Comparison of ENCODE assay signal across 1 cellular context in the genomic region with DNA sequence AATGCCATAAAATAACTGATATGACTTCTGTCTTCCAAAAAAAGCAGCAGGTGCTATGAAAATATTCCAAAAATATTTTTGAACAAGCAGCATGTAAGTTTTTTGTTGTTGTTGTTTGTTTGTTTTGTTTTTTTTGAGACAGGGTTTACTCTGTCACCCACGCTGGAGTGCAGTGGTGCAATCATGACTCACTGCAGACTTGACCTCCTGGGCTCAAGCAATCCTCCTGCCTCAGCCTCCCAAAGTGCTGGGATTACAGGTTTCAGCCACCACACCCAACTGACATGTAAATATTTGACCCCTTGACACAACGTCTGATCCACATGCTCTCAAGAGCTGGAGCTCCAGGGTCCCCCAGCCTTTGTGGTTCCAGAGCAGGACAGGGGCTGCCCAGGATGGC.
A peak's percentile ranks its signal among the peaks of the same experiment; 100 is the strongest.
TF ChIP-seq lines count a peak whose summit lies in the region.

No MANE protein-coding gene starts in this region.

TF ChIP-seq in HepG2, 621 proteins besides CTCF, POLR2A, EP300 and RAD21 (continued from another document):
- TF ChIP-seq, protein P1, sequence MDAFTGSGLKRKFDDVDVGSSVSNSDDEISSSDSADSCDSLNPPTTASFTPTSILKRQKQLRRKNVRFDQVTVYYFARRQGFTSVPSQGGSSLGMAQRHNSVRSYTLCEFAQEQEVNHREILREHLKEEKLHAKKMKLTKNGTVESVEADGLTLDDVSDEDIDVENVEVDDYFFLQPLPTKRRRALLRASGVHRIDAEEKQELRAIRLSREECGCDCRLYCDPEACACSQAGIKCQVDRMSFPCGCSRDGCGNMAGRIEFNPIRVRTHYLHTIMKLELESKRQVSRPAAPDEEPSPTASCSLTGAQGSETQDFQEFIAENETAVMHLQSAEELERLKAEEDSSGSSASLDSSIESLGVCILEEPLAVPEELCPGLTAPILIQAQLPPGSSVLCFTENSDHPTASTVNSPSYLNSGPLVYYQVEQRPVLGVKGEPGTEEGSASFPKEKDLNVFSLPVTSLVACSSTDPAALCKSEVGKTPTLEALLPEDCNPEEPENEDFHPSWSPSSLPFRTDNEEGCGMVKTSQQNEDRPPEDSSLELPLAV (CRISPR knock-in tag; conservative IDR thresholded peaks at IDR 0.05; ENCODE audit: low read depth), result no peak
- TF ChIP-seq, protein P2, sequence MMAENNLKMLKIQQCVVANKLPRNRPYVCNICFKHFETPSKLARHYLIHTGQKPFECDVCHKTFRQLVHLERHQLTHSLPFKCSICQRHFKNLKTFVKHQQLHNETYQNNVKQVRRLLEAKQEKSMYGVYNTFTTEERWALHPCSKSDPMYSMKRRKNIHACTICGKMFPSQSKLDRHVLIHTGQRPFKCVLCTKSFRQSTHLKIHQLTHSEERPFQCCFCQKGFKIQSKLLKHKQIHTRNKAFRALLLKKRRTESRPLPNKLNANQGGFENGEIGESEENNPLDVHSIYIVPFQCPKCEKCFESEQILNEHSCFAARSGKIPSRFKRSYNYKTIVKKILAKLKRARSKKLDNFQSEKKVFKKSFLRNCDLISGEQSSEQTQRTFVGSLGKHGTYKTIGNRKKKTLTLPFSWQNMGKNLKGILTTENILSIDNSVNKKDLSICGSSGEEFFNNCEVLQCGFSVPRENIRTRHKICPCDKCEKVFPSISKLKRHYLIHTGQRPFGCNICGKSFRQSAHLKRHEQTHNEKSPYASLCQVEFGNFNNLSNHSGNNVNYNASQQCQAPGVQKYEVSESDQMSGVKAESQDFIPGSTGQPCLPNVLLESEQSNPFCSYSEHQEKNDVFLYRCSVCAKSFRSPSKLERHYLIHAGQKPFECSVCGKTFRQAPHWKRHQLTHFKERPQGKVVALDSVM (CRISPR knock-in tag; IDR thresholded peaks at IDR 0.05), result peak; percentile 92
- no peak for TF ChIP-seq CREM (IDR thresholded peaks at IDR 0.05)
- no peak for TF ChIP-seq CREM (CRISPR knock-in tag; IDR thresholded peaks at IDR 0.05)
- no peak for TF ChIP-seq ZNF331 (CRISPR knock-in tag; IDR thresholded peaks at IDR 0.05)
- TF ChIP-seq, protein P3, sequence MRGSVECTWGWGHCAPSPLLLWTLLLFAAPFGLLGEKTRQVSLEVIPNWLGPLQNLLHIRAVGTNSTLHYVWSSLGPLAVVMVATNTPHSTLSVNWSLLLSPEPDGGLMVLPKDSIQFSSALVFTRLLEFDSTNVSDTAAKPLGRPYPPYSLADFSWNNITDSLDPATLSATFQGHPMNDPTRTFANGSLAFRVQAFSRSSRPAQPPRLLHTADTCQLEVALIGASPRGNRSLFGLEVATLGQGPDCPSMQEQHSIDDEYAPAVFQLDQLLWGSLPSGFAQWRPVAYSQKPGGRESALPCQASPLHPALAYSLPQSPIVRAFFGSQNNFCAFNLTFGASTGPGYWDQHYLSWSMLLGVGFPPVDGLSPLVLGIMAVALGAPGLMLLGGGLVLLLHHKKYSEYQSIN (CRISPR knock-in tag; IDR thresholded peaks at IDR 0.05; ENCODE audit: borderline replicate concordance), result no peak
- TF ChIP-seq FOXP1 (IDR thresholded peaks at IDR 0.05), result no peak
- 0 out of 2 replicates have a peak, but pooled peaks have one; percentile 7 for TF ChIP-seq FOXP1 (CRISPR knock-in tag; IDR thresholded peaks at IDR 0.05)
- no peak for TF ChIP-seq SUZ12 (IDR thresholded peaks at IDR 0.05; ENCODE audit: low read depth, low read length)
- no peak for TF ChIP-seq CAMTA2 (CRISPR knock-in tag; IDR thresholded peaks at IDR 0.05; ENCODE audit: borderline replicate concordance)
- TF ChIP-seq FOSL2 (CRISPR knock-in tag; IDR thresholded peaks at IDR 0.05), result peak; percentile 81
- no peak for TF ChIP-seq ZNF878 (CRISPR knock-in tag; IDR thresholded peaks at IDR 0.05)
- TF ChIP-seq SAFB2 (CRISPR knock-in tag; IDR thresholded peaks at IDR 0.05; ENCODE audit: borderline replicate concordance, low read depth), result no peak
- no peak for TF ChIP-seq ZNF547 (CRISPR knock-in tag; IDR thresholded peaks at IDR 0.05)
